Comparison of ENCODE assay signal across 12 cellular contexts in genomic region chr19:5127710-5128109, GRCh38.
DNase-seq lines count a peak whose midpoint lies in the region; ATAC-seq and TF ChIP-seq lines count a peak whose summit lies in the region.
"Had no signal": no experiment of that assay in that cellular context is flagged by ENCODE, and none has a peak within 500 bp of the region (broad histone marks: within the 10 kb centered on the region; RNA-seq: fewer than 3 reads in every experiment).

No MANE protein-coding gene starts in this region.

- H4K8ac ChIP-seq in mesendoderm (ENCODE audit: low read depth, low read length): no peak overlapping the region

- no peaks in the 10 kb centered on the region for H3K79me1 ChIP-seq in mesendoderm (ENCODE audit: low read length)

- peak overlapping the region; percentile 81 for H3K4ac ChIP-seq in mesendoderm (ENCODE audit: low read depth, low read length)

- peaks cover 81% of the 10 kb centered on the region for H3K4me1 Mint-ChIP-seq in activated B cell treated with CpG ODN at 0.5 μM for 24 hours

- H3F3A ChIP-seq in SK-N-SH (replicated peaks; ENCODE audit: insufficient read depth): no peaks in the 10 kb centered on the region

- no peak overlapping the region for H2BK120ac ChIP-seq in mesendoderm (ENCODE audit: low read depth, low read length)

- H3K27me3 Mint-ChIP-seq in activated B cell treated with CpG ODN at 0.5 μM for 24 hours: no peaks in the 10 kb centered on the region

- no peak for DNase-seq in SK-N-SH
- peak; percentile 80 for DNase-seq in activated B cell treated with CpG ODN at 0.5 μM for 24 hours
- no peak for DNase-seq in mesendoderm
- DNase-seq in stomach: no peak
- DNase-seq in NK-92 treated with Interleukin-12 subunit alpha and Interleukin-12 subunit beta, amount 100 ng/mL, for 24 hours (lab: John Stamatoyannopoulos, UW): no peak
- no peak for DNase-seq in NCI-H510A (lab: John Stamatoyannopoulos, UW)
- no peak for DNase-seq in stimulated activated CD4-positive, alpha-beta T cell treated with anti-CD3 and anti-CD28 coated beads, Interleukin-4, amount 100 ng/mL, for 1 hour
- DNase-seq: activated effector memory CD4-positive, alpha-beta T cell treated with Interleukin-2 at 50 U/mL for 16 hours; colonic mucosa; stimulated activated CD4-positive, alpha-beta T cell treated with anti-CD3 and anti-CD28 coated beads, Interleukin-1b, Interleukin-23, amount 100 ng/mL, for 48 hours; SW 1271 had no signal

- ATAC-seq in SK-N-SH treated with all-trans-retinoic acid at 6 μM for 48 hours: peak; percentile 6; the same call in 2 of the 3 replicates
- peak; percentile 54 for ATAC-seq in activated B cell treated with CpG ODN at 0.5 μM for 24 hours (ENCODE audit: low read depth)

- H3K4me1 ChIP-seq in SK-N-SH (ENCODE audit: control insufficient read depth in 1 of 2, insufficient read depth in 2 of 2, low read depth in 1 of 2, low read length in 1 of 2) (peaks cover 0 to 14% of the 10 kb centered on the region in 2 experiments; a peak in 1 of 4 replicates), mesendoderm (ENCODE audit: control insufficient read depth, low read depth, low read length) (peaks cover 11% of the 10 kb centered on the region), stomach (peaks cover 25 to 39% (median 32%) of the 10 kb centered on the region in 4 donors)
- H3K4me1 ChIP-seq: colonic mucosa had no signal

- intact Hi-C loops in activated B cell treated with CpG ODN at 0.5 μM for 24 hours (cut with micrococcal nuclease) (loop anchor here (2.0 kb wide), 2 partner anchors 15 to 159 kb away; partner anchors contain the start of gene KDM4B), stomach (cut with DNase I; ENCODE audit: low total_unique reads) (no loop called here)

- H3K9me2 ChIP-seq in SK-N-SH: no peaks in the 10 kb centered on the region

- H3K4me2 ChIP-seq in SK-N-SH (no peak overlapping the region), mesendoderm (ENCODE audit: low read length) (no peak overlapping the region)

- POLR2A ChIA-PET in SK-N-SH (lab: Yijun Ruan, JAX) (no interaction called here), activated B cell treated with CpG ODN at 0.5 μM for 24 hours (lab: Charles Lee) (interaction anchor here (0.6 to 3.6 kb wide), 17 partner anchors 11 to 751 kb away, joined by 3 to 55 read pairs (median 5); partner anchors contain the start of genes CATSPERD, KDM4B, LONP1 and SAFB)

- H3K9me3 ChIP-seq in SK-N-SH (no peaks in the 10 kb centered on the region), stomach (no peaks in the 10 kb centered on the region)
- H3K9me3 ChIP-seq: colonic mucosa had no signal

- H3K79me2 ChIP-seq in SK-N-SH (ENCODE audit: insufficient read depth) (no peaks in the 10 kb centered on the region), mesendoderm (ENCODE audit: control insufficient read depth, insufficient read depth, low read length) (no peaks in the 10 kb centered on the region)

- peak overlapping the region; percentile 45 for H3K18ac ChIP-seq in mesendoderm (ENCODE audit: low read length)

- H3K9ac ChIP-seq in SK-N-SH: no peak overlapping the region
- H3K9ac ChIP-seq in mesendoderm (ENCODE audit: low read length): no peak overlapping the region

- H4K20me1 ChIP-seq in SK-N-SH (ENCODE audit: insufficient read depth): no peaks in the 10 kb centered on the region

- peaks cover 19% of the 10 kb centered on the region for H3K36me3 Mint-ChIP-seq in activated B cell treated with CpG ODN at 0.5 μM for 24 hours (ENCODE audit: low read depth)

- TF ChIP-seq CTCF in SK-N-SH (IDR thresholded peaks at IDR 0.05) (no peak), activated B cell treated with CpG ODN at 0.5 μM for 24 hours (IDR thresholded peaks at IDR 0.05) (no peak), stomach (IDR thresholded peaks at IDR 0.05) (no peak)

- no peak overlapping the region; a peak in 1 of 4 replicates for H3K27ac ChIP-seq in SK-N-SH (ENCODE audit: low read depth in 2 of 2, low read length in 1 of 2)
- H3K27ac ChIP-seq in mesendoderm (ENCODE audit: low read depth, low read length): no peak overlapping the region
- H3K27ac ChIP-seq in stomach: peak overlapping the region in 3 of 5 donors; percentile 32 to 60 (median 47)
- H3K27ac ChIP-seq: colonic mucosa had no signal

- TF ChIP-seq EP300 in SK-N-SH (IDR thresholded peaks at IDR 0.05; ENCODE audit: borderline replicate concordance in 1 of 2, low read depth in 1 of 2, low read length in 1 of 2): no peak
- no peak for TF ChIP-seq EP300 in stomach (IDR thresholded peaks at IDR 0.05)

- CTCF ChIA-PET in SK-N-SH (lab: Yijun Ruan, JAX) (interaction anchor here (0.6 to 1.0 kb wide), 2 partner anchors 9 to 23 kb away, joined by 3 to 4 read pairs; no protein-coding TSS in a partner anchor), activated B cell treated with CpG ODN at 0.5 μM for 24 hours (lab: Charles Lee) (interaction anchor here (1.1 to 2.4 kb wide), 2 partner anchors 25 to 74 kb away, joined by 6 to 9 read pairs; no protein-coding TSS in a partner anchor)

- H3K4me3 ChIP-seq in SK-N-SH (ENCODE audit: low read depth in 2 of 2, low read length in 1 of 2) (no peak overlapping the region), mesendoderm (ENCODE audit: low read length) (no peak overlapping the region), stomach (no peak overlapping the region)
- H3K4me3 ChIP-seq: colonic mucosa had no signal

- H2AK5ac ChIP-seq in mesendoderm (ENCODE audit: low read length): no peak overlapping the region

- peak overlapping the region; percentile 77 for H3K4me3 Mint-ChIP-seq in activated B cell treated with CpG ODN at 0.5 μM for 24 hours

- H4K5ac ChIP-seq in mesendoderm (ENCODE audit: low read length): no peak overlapping the region

- peaks cover 0 to 24% of the 10 kb centered on the region in 2 experiments for H3K36me3 ChIP-seq in SK-N-SH (replicated peaks in 1 of 2; ENCODE audit: control insufficient read depth in 1 of 2, insufficient read depth in 2 of 2, low read length in 1 of 2)
- H3K36me3 ChIP-seq in mesendoderm (ENCODE audit: control insufficient read depth, insufficient read depth, low read length): no peaks in the 10 kb centered on the region
- H3K36me3 ChIP-seq in stomach: peaks cover 11 to 53% (median 44%) of the 10 kb centered on the region in 4 donors
- H3K36me3 ChIP-seq: colonic mucosa had no signal

- H3K23ac ChIP-seq in mesendoderm (ENCODE audit: low read length): no peak overlapping the region

- no peak for TF ChIP-seq POLR2A in stomach (IDR thresholded peaks at IDR 0.05)

- H2BK15ac ChIP-seq in mesendoderm (replicated peaks; ENCODE audit: low read depth): peak overlapping the region; percentile 20

- H2BK5ac ChIP-seq in mesendoderm (ENCODE audit: low read length): peak overlapping the region; percentile 59

- H3K27me3 ChIP-seq in SK-N-SH (ENCODE audit: insufficient read depth) (no peaks in the 10 kb centered on the region), mesendoderm (ENCODE audit: insufficient read depth, low read length, poor library complexity) (no peaks in the 10 kb centered on the region), stomach (no peaks in the 10 kb centered on the region)
- H3K27me3 ChIP-seq: colonic mucosa had no signal

- no peak for TF ChIP-seq RAD21 in SK-N-SH (IDR thresholded peaks at IDR 0.05; ENCODE audit: low read length)

- H3K9me3 Mint-ChIP-seq in activated B cell treated with CpG ODN at 0.5 μM for 24 hours: no peaks in the 10 kb centered on the region

- peak overlapping the region; percentile 71 for H3K56ac ChIP-seq in mesendoderm (ENCODE audit: low read length)

- WGBS in SK-N-SH (ENCODE audit: low lambda C conversion rate): no CpG with 5 or more reads among the region's 12 CpGs
- no CpG with 5 or more reads among the region's 12 CpGs for WGBS in mesendoderm (ENCODE audit: extremely low coverage, insufficient coverage, low lambda C conversion rate)
- 49 to 74% (median 72%) methylated on average over 2 to 12 of the region's 12 CpGs for WGBS in stomach, 5 donors

- peak overlapping the region; percentile 91 for H3K27ac Mint-ChIP-seq in activated B cell treated with CpG ODN at 0.5 μM for 24 hours

- H2AFZ ChIP-seq in SK-N-SH (ENCODE audit: low read depth): no peak overlapping the region

TF ChIP-seq in SK-N-SH treated with all-trans-retinoic acid at 6 μM for 48 hours, 23 proteins besides CTCF, POLR2A, EP300 and RAD21 (continues in another document):
- TF ChIP-seq CSDC2 (CRISPR knock-in tag; IDR thresholded peaks at IDR 0.05): no peak
- TF ChIP-seq ZFP3 (CRISPR knock-in tag; IDR thresholded peaks at IDR 0.05): no peak
- no peak for TF ChIP-seq GLIS3 (CRISPR knock-in tag; IDR thresholded peaks at IDR 0.05)
- TF ChIP-seq RARB (CRISPR knock-in tag; IDR thresholded peaks at IDR 0.05): no peak
- TF ChIP-seq OSR1 (CRISPR knock-in tag; IDR thresholded peaks at IDR 0.05): no peak
- TF ChIP-seq ZFP30 (CRISPR knock-in tag; IDR thresholded peaks at IDR 0.05): no peak
- no peak for TF ChIP-seq ARNTL (CRISPR knock-in tag; IDR thresholded peaks at IDR 0.05; ENCODE audit: borderline replicate concordance, low read depth)
- no peak for TF ChIP-seq ZNF565 (CRISPR knock-in tag; conservative IDR thresholded peaks at IDR 0.05; ENCODE audit: low read depth)

TF ChIP-seq in SK-N-SH, 30 proteins besides CTCF, POLR2A, EP300 and RAD21:
- TF ChIP-seq EZH2phosphoT487 (IDR thresholded peaks at IDR 0.05; ENCODE audit: borderline replicate concordance, low read depth): no peak
- no peak for TF ChIP-seq IRF3 (IDR thresholded peaks at IDR 0.05; ENCODE audit: low read depth, low read length)
- no peak for TF ChIP-seq SMC3 (IDR thresholded peaks at IDR 0.05; ENCODE audit: low read depth, low read length)
- TF ChIP-seq SIN3A (IDR thresholded peaks at IDR 0.05; ENCODE audit: borderline replicate concordance, low read depth, low read length): no peak
- TF ChIP-seq TEAD4 (IDR thresholded peaks at IDR 0.05; ENCODE audit: borderline replicate concordance, insufficient read depth): no peak
- TF ChIP-seq RXRA (IDR thresholded peaks at IDR 0.05; ENCODE audit: borderline replicate concordance, low read depth): no peak
- no peak for TF ChIP-seq MXI1 (IDR thresholded peaks at IDR 0.05; ENCODE audit: low read depth, low read length)

Comparison
In these comparisons a context has a peak if more than half of its experiments do, and no peak if none do; other contexts are left out.
1. H3K27ac ChIP-seq: peak in stomach (3 of 5); none in SK-N-SH (0 of 2) and mesendoderm (single experiment).